Comparison of ENCODE assay signal across 1 cellular context in genomic region chr20:47576516-47577033, GRCh38.
TF ChIP-seq lines count a peak whose summit lies in the region.

No MANE protein-coding gene starts in this region.

TF ChIP-seq in HepG2, 621 proteins besides CTCF, POLR2A, EP300 and RAD21 (continued from another document and continues in another):
- TF ChIP-seq TSC22D2 (CRISPR knock-in tag; IDR thresholded peaks at IDR 0.05; ENCODE audit: borderline replicate concordance) (0 out of 2 replicates have a peak, but pooled peaks have one; percentile 56), ZNF609 (CRISPR knock-in tag; IDR thresholded peaks at IDR 0.05; ENCODE audit: borderline replicate concordance) (peak; percentile 56; the same call in 1 of the 2 replicates), ONECUT2 (CRISPR knock-in tag; IDR thresholded peaks at IDR 0.05) (no peak), SAFB2 (CRISPR knock-in tag; IDR thresholded peaks at IDR 0.05; ENCODE audit: borderline replicate concordance, low read depth) (no peak; the same call in 1 of the 2 replicates), SIN3B (IDR thresholded peaks at IDR 0.05; ENCODE audit: low read length) (no peak), ZNF232 (CRISPR knock-in tag; IDR thresholded peaks at IDR 0.05; ENCODE audit: borderline replicate concordance) (0 out of 2 replicates have a peak, but pooled peaks have one; percentile 58), FOXP4 (CRISPR knock-in tag; IDR thresholded peaks at IDR 0.05) (peak; percentile 87), GATA4 (IDR thresholded peaks at IDR 0.05; ENCODE audit: borderline replicate concordance, low read depth) (0 out of 2 replicates have a peak, but pooled peaks have one; percentile 38), YEATS4 (CRISPR knock-in tag; IDR thresholded peaks at IDR 0.05; ENCODE audit: borderline replicate concordance) (peak; percentile 75), KLF11 (CRISPR knock-in tag; IDR thresholded peaks at IDR 0.05) (peak; percentile 95; the same call in 1 of the 2 replicates), PRDM10 (CRISPR knock-in tag; IDR thresholded peaks at IDR 0.05; ENCODE audit: low read depth) (peak; percentile 56), ZBTB33 (CRISPR knock-in tag; IDR thresholded peaks at IDR 0.05) (0 out of 2 replicates have a peak, but pooled peaks have one; percentile 14), DMTF1 (CRISPR knock-in tag; IDR thresholded peaks at IDR 0.05) (no peak), PITX1 (CRISPR knock-in tag; IDR thresholded peaks at IDR 0.05) (peak; percentile 62; the same call in 1 of the 2 replicates), ZKSCAN1 (IDR thresholded peaks at IDR 0.05; ENCODE audit: low read length) (peak; percentile 37; the same call in 1 of the 2 replicates), POGZ (CRISPR knock-in tag; IDR thresholded peaks at IDR 0.05) (peak; percentile 100)
- TF ChIP-seq, protein P1, sequence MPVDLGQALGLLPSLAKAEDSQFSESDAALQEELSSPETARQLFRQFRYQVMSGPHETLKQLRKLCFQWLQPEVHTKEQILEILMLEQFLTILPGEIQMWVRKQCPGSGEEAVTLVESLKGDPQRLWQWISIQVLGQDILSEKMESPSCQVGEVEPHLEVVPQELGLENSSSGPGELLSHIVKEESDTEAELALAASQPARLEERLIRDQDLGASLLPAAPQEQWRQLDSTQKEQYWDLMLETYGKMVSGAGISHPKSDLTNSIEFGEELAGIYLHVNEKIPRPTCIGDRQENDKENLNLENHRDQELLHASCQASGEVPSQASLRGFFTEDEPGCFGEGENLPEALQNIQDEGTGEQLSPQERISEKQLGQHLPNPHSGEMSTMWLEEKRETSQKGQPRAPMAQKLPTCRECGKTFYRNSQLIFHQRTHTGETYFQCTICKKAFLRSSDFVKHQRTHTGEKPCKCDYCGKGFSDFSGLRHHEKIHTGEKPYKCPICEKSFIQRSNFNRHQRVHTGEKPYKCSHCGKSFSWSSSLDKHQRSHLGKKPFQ (CRISPR knock-in tag; IDR thresholded peaks at IDR 0.05; ENCODE audit: insufficient replicate concordance), result no peak
- TF ChIP-seq, protein P2, sequence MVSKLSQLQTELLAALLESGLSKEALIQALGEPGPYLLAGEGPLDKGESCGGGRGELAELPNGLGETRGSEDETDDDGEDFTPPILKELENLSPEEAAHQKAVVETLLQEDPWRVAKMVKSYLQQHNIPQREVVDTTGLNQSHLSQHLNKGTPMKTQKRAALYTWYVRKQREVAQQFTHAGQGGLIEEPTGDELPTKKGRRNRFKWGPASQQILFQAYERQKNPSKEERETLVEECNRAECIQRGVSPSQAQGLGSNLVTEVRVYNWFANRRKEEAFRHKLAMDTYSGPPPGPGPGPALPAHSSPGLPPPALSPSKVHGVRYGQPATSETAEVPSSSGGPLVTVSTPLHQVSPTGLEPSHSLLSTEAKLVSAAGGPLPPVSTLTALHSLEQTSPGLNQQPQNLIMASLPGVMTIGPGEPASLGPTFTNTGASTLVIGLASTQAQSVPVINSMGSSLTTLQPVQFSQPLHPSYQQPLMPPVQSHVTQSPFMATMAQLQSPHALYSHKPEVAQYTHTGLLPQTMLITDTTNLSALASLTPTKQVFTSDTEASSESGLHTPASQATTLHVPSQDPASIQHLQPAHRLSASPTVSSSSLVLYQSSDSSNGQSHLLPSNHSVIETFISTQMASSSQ (IDR thresholded peaks at IDR 0.05; ENCODE audit: low read depth), result peak; percentile 60; the same call in 1 of the 2 replicates
- TF ChIP-seq, protein P2 (CRISPR knock-in tag; IDR thresholded peaks at IDR 0.05; ENCODE audit: borderline replicate concordance), result peak; percentile 71; the same call in 1 of the 2 replicates
